In genomic region chrX:69107231-69107739, GRCh38 we compare ENCODE assay signal across 1 cellular context.
TF ChIP-seq lines count a peak whose summit lies in the region.

No MANE protein-coding gene starts in this region.

TF ChIP-seq in K562, 482 proteins besides CTCF, POLR2A, EP300 and RAD21:
- TF ChIP-seq ZBTB7A (IDR thresholded peaks at IDR 0.05; ENCODE audit: borderline replicate concordance, control insufficient read depth, low read depth, low read length) (peak; percentile 43; the same call in 1 of the 2 replicates), ATF7 (IDR thresholded peaks at IDR 0.05) (0 out of 2 replicates have a peak, but pooled peaks have one; percentile 23), MAFG (tag; conservative IDR thresholded peaks at IDR 0.05) (peak; percentile 97), TBP (optimal IDR thresholded peaks at IDR 0.05; ENCODE audit: low read depth, low read length) (no peak), ZNF316 (IDR thresholded peaks at IDR 0.05) (peak; percentile 99), C11orf30 (IDR thresholded peaks at IDR 0.05; ENCODE audit: low read depth) (peak; percentile 99), CTBP1 (IDR thresholded peaks at IDR 0.05; ENCODE audit: borderline replicate concordance) (peak; percentile 53; the same call in 1 of the 2 replicates), VEZF1 (CRISPR knock-in tag; IDR thresholded peaks at IDR 0.05) (peak; percentile 28; the same call in 1 of the 2 replicates), KDM1A (IDR thresholded peaks at IDR 0.05) (no peak), MAFF (IDR thresholded peaks at IDR 0.05; ENCODE audit: low read length) (peak; percentile 97), ARID1B (IDR thresholded peaks at IDR 0.05) (peak; percentile 48), MTA3 (IDR thresholded peaks at IDR 0.05; ENCODE audit: borderline replicate concordance) (0 out of 2 replicates have a peak, but pooled peaks have one; percentile 39), DPF2 (IDR thresholded peaks at IDR 0.05) (peak; percentile 58), HDAC1 (IDR thresholded peaks at IDR 0.05) (peak in 1 of 2 experiments; percentile 18; a peak in 1 of 4 replicates), PREB (CRISPR knock-in tag; IDR thresholded peaks at IDR 0.05) (no peak), LEF1 (IDR thresholded peaks at IDR 0.05) (peak; percentile 47; the same call in 1 of the 2 replicates), RBM25 (IDR thresholded peaks at IDR 0.05; ENCODE audit: low read depth, low read length, severe bottlenecking) (no peak), HLTF (IDR thresholded peaks at IDR 0.05) (peak; percentile 18; the same call in 1 of the 2 replicates), PKNOX1 (IDR thresholded peaks at IDR 0.05) (no peak), MAFK (IDR thresholded peaks at IDR 0.05; ENCODE audit: low read length) (peak; percentile 97), NFE2 (IDR thresholded peaks at IDR 0.05; ENCODE audit: low read depth) (peak; percentile 56)
